ENCODE assay signal across 8 cellular contexts in genomic region chr9:85522459-85523092, GRCh38.
DNase-seq lines count a peak whose midpoint lies in the region; ATAC-seq and TF ChIP-seq lines count a peak whose summit lies in the region.

No MANE protein-coding gene starts in this region.

- no peak for ATAC-seq in GM21390 (IDR thresholded peaks at IDR 0.05; ENCODE audit: unreplicated experiment)

- H3K27ac ChIP-seq in left ventricle myocardium inferior (replicated peaks): peak overlapping the region; percentile 85

- H3K27me3 ChIP-seq in left ventricle myocardium inferior (ENCODE audit: low read depth): peaks cover 41% of the 10 kb centered on the region

- peak; percentile 90 to 93 for DNase-seq in Kasumi-1 (lab: John Stamatoyannopoulos, UW)
- DNase-seq in activated naive CD8-positive, alpha-beta T cell treated with anti-CD3 and anti-CD28 coated beads for 36 hours: peak; percentile 46
- DNase-seq in left ventricle myocardium inferior: peak; percentile 56
- peak; percentile 47 for DNase-seq in putamen (ENCODE audit: low spot score)
- DNase-seq in HEK293T (ENCODE audit: extremely low spot score): no peak
- no peak for DNase-seq in NCI-H128 (lab: John Stamatoyannopoulos, UW; ENCODE audit: unreplicated experiment)

- no peaks in the 10 kb centered on the region for H3K4me1 ChIP-seq in ES-I3 (ENCODE audit: insufficient read depth, low read length)
- peaks cover 42% of the 10 kb centered on the region for H3K4me1 ChIP-seq in left ventricle myocardium inferior

- H3K4me3 Mint-ChIP-seq in activated naive CD8-positive, alpha-beta T cell treated with anti-CD3 and anti-CD28 coated beads for 36 hours: peak overlapping the region; percentile 77

- no peaks in the 10 kb centered on the region for H3K36me3 ChIP-seq in ES-I3 (ENCODE audit: insufficient read depth, low read length)
- H3K36me3 ChIP-seq in left ventricle myocardium inferior: no peaks in the 10 kb centered on the region

- no peak for TF ChIP-seq CTCF in left ventricle myocardium inferior (IDR thresholded peaks at IDR 0.05; ENCODE audit: borderline replicate concordance)

- H3K27me3 Mint-ChIP-seq in activated naive CD8-positive, alpha-beta T cell treated with anti-CD3 and anti-CD28 coated beads for 36 hours: peaks cover 59% of the 10 kb centered on the region

- H3K4me1 Mint-ChIP-seq in activated naive CD8-positive, alpha-beta T cell treated with anti-CD3 and anti-CD28 coated beads for 36 hours: peaks cover 10% of the 10 kb centered on the region

- H3K9me3 Mint-ChIP-seq in activated naive CD8-positive, alpha-beta T cell treated with anti-CD3 and anti-CD28 coated beads for 36 hours: no peaks in the 10 kb centered on the region

- no peaks in the 10 kb centered on the region for H3K36me3 Mint-ChIP-seq in activated naive CD8-positive, alpha-beta T cell treated with anti-CD3 and anti-CD28 coated beads for 36 hours

- H3K9ac ChIP-seq in ES-I3 (ENCODE audit: low read depth, low read length): peak overlapping the region; percentile 64; the same call in 1 of the 2 replicates

- H3K9me3 ChIP-seq in ES-I3 (ENCODE audit: control insufficient read depth, insufficient read depth, low read length) (no peaks in the 10 kb centered on the region), left ventricle myocardium inferior (replicated peaks) (peaks cover 9% of the 10 kb centered on the region)

- peak overlapping the region; percentile 60 for H3K4me3 ChIP-seq in left ventricle myocardium inferior

- no peak overlapping the region for H3K27ac Mint-ChIP-seq in activated naive CD8-positive, alpha-beta T cell treated with anti-CD3 and anti-CD28 coated beads for 36 hours

- intact Hi-C loops in left ventricle myocardium inferior (cut with micrococcal nuclease): no loop called here

- POLR2A ChIA-PET in HEK293T (lab: Yijun Ruan, JAX): no interaction called here

- CTCF ChIA-PET in HEK293T (lab: Yijun Ruan, JAX): no interaction called here

TF ChIP-seq in HEK293T, 16 proteins besides CTCF, POLR2A, EP300 and RAD21:
- TF ChIP-seq L3MBTL2 (conservative IDR thresholded peaks at IDR 0.05): no peak
- no peak for TF ChIP-seq FOXM1 (IDR thresholded peaks at IDR 0.05; ENCODE audit: borderline replicate concordance)
- TF ChIP-seq CTBP1 (IDR thresholded peaks at IDR 0.05; ENCODE audit: borderline replicate concordance): no peak
- no peak for TF ChIP-seq SP1 (IDR thresholded peaks at IDR 0.05)
- TF ChIP-seq PKNOX1 (IDR thresholded peaks at IDR 0.05): no peak
- TF ChIP-seq FOXK2 (IDR thresholded peaks at IDR 0.05): no peak
- no peak for TF ChIP-seq FOXA1 (IDR thresholded peaks at IDR 0.05)
- no peak for TF ChIP-seq BHLHE40 (IDR thresholded peaks at IDR 0.05; ENCODE audit: borderline replicate concordance)
- TF ChIP-seq TARDBP (IDR thresholded peaks at IDR 0.05): no peak
- no peak for TF ChIP-seq ARNT (IDR thresholded peaks at IDR 0.05)
- TF ChIP-seq LEF1 (IDR thresholded peaks at IDR 0.05; ENCODE audit: borderline replicate concordance): no peak
- no peak for TF ChIP-seq ELF4 (IDR thresholded peaks at IDR 0.05)
- no peak for TF ChIP-seq HDGF (IDR thresholded peaks at IDR 0.05; ENCODE audit: borderline replicate concordance)
- TF ChIP-seq SUZ12 (IDR thresholded peaks at IDR 0.05): no peak
- TF ChIP-seq NFRKB (IDR thresholded peaks at IDR 0.05): no peak
- TF ChIP-seq ZNF384 (IDR thresholded peaks at IDR 0.05): no peak
TF ChIP-seq in HEK293T: peak in this region for 0.

Comparison
In these comparisons a context has a peak if more than half of its experiments do, and no peak if none do; other contexts are left out.
1. DNase-seq: peak in Kasumi-1 (2 of 2), activated naive CD8-positive, alpha-beta T cell treated with anti-CD3 and anti-CD28 coated beads for 36 hours (single experiment), left ventricle myocardium inferior (single experiment) and putamen (single experiment); none in HEK293T (single experiment) and NCI-H128 (single experiment).